8 cellular contexts compared by ENCODE assay signal in the genomic region with DNA sequence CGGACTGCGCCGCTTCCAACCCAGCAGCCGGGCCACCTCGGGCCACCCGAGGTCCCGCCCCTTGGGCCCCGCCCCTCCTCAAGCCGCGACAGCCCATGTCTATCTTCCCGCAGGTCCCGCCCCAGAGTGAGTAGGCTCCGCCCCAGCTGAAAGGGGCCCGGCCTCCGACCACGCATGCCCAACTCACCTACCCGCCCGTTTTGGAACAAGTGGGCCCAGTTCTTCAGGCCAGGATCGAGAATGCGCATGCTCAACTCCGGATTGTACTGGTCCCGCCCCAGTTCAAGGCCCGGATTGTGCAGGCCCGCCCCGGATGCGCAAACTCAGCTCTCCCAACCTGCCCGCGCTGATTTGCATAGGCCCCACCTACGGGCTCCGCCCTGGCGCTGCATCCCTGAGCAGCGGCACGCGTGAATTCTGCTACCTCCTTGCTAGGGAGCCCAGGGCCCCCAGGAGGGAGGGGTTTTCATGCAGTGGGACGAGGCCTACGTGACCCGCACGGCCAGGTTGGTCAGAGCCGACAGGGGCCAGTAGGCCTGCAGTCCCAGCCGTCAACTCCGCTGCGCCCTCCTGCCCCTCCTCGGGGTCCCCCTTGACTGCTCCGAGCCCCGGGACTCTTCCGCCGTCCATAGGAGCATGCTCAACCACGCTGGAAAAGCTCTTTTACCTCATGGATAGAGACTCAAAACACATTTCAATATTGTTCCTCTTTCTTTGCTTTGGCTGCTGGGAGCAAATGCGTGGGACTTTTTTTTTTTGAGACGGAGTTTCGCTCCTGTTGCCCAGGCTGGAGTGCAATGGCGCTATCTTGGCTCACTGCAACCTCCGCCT.
DNase-seq lines count a peak whose midpoint lies in the region; ATAC-seq and TF ChIP-seq lines count a peak whose summit lies in the region.

PFKFB4 (minus strand) TSS at position 8 of the 831 bp plus-strand sequence. CDS start 26 bp downstream, outside the sequence.

- H3K9ac ChIP-seq in OCI-LY3 (ENCODE audit: low read length) = peak within 1 kb of the TSS; percentile 69

- peaks cover 47% of the 10 kb centered on the region for H3K4me1 ChIP-seq in OCI-LY3 (ENCODE audit: low read length)

- peaks cover 30% of the 10 kb centered on the region for H3K36me3 ChIP-seq in OCI-LY3 (replicated peaks; ENCODE audit: low read depth, low read length)

- H4K20me1 ChIP-seq in OCI-LY3 (ENCODE audit: insufficient read depth, low read length) = peaks cover 9% of the 10 kb centered on the region; the same call in 1 of the 2 replicates

- H3K4me2 ChIP-seq in OCI-LY3 (ENCODE audit: low read length) = peak within 1 kb of the TSS; percentile 97

- DNase-seq in DMS114 treated with DMSO at 0.1 percent for 48 hours (lab: John Stamatoyannopoulos, UW; ENCODE audit: unreplicated experiment) (peak; percentile 97), HuH-7.5 (ENCODE audit: low spot score) (peak; percentile 98), activated T-cell treated with anti-CD3 and anti-CD28 coated beads for 24 hours (ENCODE audit: low read depth) (peak; percentile 99), epidermal melanocyte (ENCODE audit: insufficient read length, low spot score) (peak; percentile 90), middle frontal gyrus (ENCODE audit: extremely low spot score, low spot score) (peak; percentile 98)
- DNase-seq in stimulated activated CD8-positive, alpha-beta memory T cell treated with anti-CD3 and anti-CD28 coated beads, Interleukin-2, amount 100 ng/mL, for 1 hour (ENCODE audit: low read depth in 2 of 2) = peak; percentile 98 to 99

- H3K9me3 ChIP-seq in OCI-LY3 (ENCODE audit: insufficient read depth, low read length) = no peaks in the 10 kb centered on the region

- peak; percentile 82 for ATAC-seq in GM21528 (IDR thresholded peaks at IDR 0.05; ENCODE audit: low FRiP score, unreplicated experiment)

- no peaks in the 10 kb centered on the region for H3K27me3 ChIP-seq in OCI-LY3 (ENCODE audit: low read depth, low read length)

- peak within 1 kb of the TSS; percentile 93 for H3K4me3 ChIP-seq in OCI-LY3 (ENCODE audit: low read length)

- TF ChIP-seq CTCF in OCI-LY3 (IDR thresholded peaks at IDR 0.05; ENCODE audit: low read depth, low read length) = no peak

- H3K79me2 ChIP-seq in OCI-LY3 (ENCODE audit: low read length) = peaks cover 13% of the 10 kb centered on the region

- H3K27ac ChIP-seq in OCI-LY3 (ENCODE audit: low read length) = peak within 1 kb of the TSS; percentile 75

- H2AFZ ChIP-seq in OCI-LY3 (ENCODE audit: low read depth, low read length) = 0 out of 2 replicates have a peak within 1 kb of the TSS, but pooled peaks have one; percentile 0

Comparison
In these comparisons a context has a peak if more than half of its experiments do, and no peak if none do; other contexts are left out.
1. Peak in every context shown above with its lines: DNase-seq, ATAC-seq, H3K4me3 ChIP-seq and H3K27ac ChIP-seq.